ENCODE assay signal across 10 cellular contexts in genomic region chr12:62848418-62848817, GRCh38.
DNase-seq lines count a peak whose midpoint lies in the region; ATAC-seq and TF ChIP-seq lines count a peak whose summit lies in the region.
"Had no signal": no experiment of that assay in that cellular context is flagged by ENCODE, and none has a peak within 500 bp of the region (broad histone marks: within the 10 kb centered on the region; RNA-seq: fewer than 3 reads in every experiment).

No MANE protein-coding gene starts in this region.

- TF ChIP-seq POLR2A in breast epithelium (IDR thresholded peaks at IDR 0.05), result no peak

- H3K27me3 ChIP-seq in breast epithelium, result no peaks in the 10 kb centered on the region

- CTCF ChIA-PET in MCF 10A (lab: Yijun Ruan, JAX), result interaction anchor here (1.2 to 1.6 kb wide), 3 partner anchors 36 to 221 kb away, joined by 4 to 6 read pairs (median 4); no protein-coding TSS in a partner anchor

- no peak overlapping the region for H3K27ac Mint-ChIP-seq in MCF 10A (ENCODE audit: low read depth, unreplicated experiment)
- peak overlapping the region; percentile 18 for H3K27ac Mint-ChIP-seq in endothelial cell (ENCODE audit: unreplicated experiment)
- no peak overlapping the region for H3K27ac Mint-ChIP-seq in stimulated activated effector memory CD8-positive, alpha-beta T cell treated with anti-CD3 and anti-CD28 coated beads, Interleukin-12 subunit alpha, Interleukin-12 subunit beta, amount 100 ng/mL, for 72 hours
- H3K27ac Mint-ChIP-seq: memory B cell had no signal

- intact Hi-C loops in MCF 10A (cut with micrococcal nuclease) (no loop called here), breast epithelium (cut with DNase I; ENCODE audit: low total_unique reads) (no loop called here)

- no peak for TF ChIP-seq CTCF in MCF 10A (IDR thresholded peaks at IDR 0.05; ENCODE audit: unreplicated experiment)
- no peak for TF ChIP-seq CTCF in breast epithelium (IDR thresholded peaks at IDR 0.05)
- TF ChIP-seq CTCF in endothelial cell (IDR thresholded peaks at IDR 0.05; ENCODE audit: unreplicated experiment), result no peak

- BruUV-seq in MCF 10A (replicated peaks; lab: Mats Ljungman, UMichigan), result no TSS peak

- POLR2A ChIA-PET in MCF 10A (lab: Yijun Ruan, JAX), result interaction anchor here (0.9 to 1.6 kb wide), 4 partner anchors 10 to 43 kb away, joined by 3 read pairs; no protein-coding TSS in a partner anchor

- H3K36me3 Mint-ChIP-seq in MCF 10A (ENCODE audit: insufficient read depth, unreplicated experiment) (no peaks in the 10 kb centered on the region), endothelial cell (ENCODE audit: low read depth, unreplicated experiment) (no peaks in the 10 kb centered on the region)
- no peaks in the 10 kb centered on the region for H3K36me3 Mint-ChIP-seq in stimulated activated effector memory CD8-positive, alpha-beta T cell treated with anti-CD3 and anti-CD28 coated beads, Interleukin-12 subunit alpha, Interleukin-12 subunit beta, amount 100 ng/mL, for 72 hours
- H3K36me3 Mint-ChIP-seq: memory B cell had no signal

- DNase-seq in MCF 10A (ENCODE audit: unreplicated experiment), result peak; percentile 38
- no peak for DNase-seq in breast epithelium (ENCODE audit: low spot score in 2 of 2)
- no peak for DNase-seq in endothelial cell (ENCODE audit: low spot score)
- DNase-seq in stimulated activated effector memory CD8-positive, alpha-beta T cell treated with anti-CD3 and anti-CD28 coated beads, Interleukin-12 subunit alpha, Interleukin-12 subunit beta, amount 100 ng/mL, for 72 hours (ENCODE audit: low spot score in 2 of 2), result no peak
- DNase-seq in NAMALWA (ENCODE audit: low spot score), result no peak
- no peak for DNase-seq in pons (ENCODE audit: low spot score)

- no peaks in the 10 kb centered on the region for H3K9me3 Mint-ChIP-seq in MCF 10A (ENCODE audit: unreplicated experiment)
- H3K9me3 Mint-ChIP-seq in endothelial cell (ENCODE audit: unreplicated experiment), result no peaks in the 10 kb centered on the region
- H3K9me3 Mint-ChIP-seq in stimulated activated effector memory CD8-positive, alpha-beta T cell treated with anti-CD3 and anti-CD28 coated beads, Interleukin-12 subunit alpha, Interleukin-12 subunit beta, amount 100 ng/mL, for 72 hours, result no peaks in the 10 kb centered on the region
- H3K9me3 Mint-ChIP-seq: memory B cell had no signal

- no peaks in the 10 kb centered on the region for H3K36me3 ChIP-seq in breast epithelium

- H3K27ac ChIP-seq in breast epithelium, result no peak overlapping the region
- H3K27ac ChIP-seq: VCaP had no signal

- ATAC-seq in HG03442 (IDR thresholded peaks at IDR 0.05; ENCODE audit: unreplicated experiment) (peak; percentile 74), GM18870 (IDR thresholded peaks at IDR 0.05; ENCODE audit: unreplicated experiment) (no peak)
- peak; percentile 94 for ATAC-seq in stimulated activated effector memory CD8-positive, alpha-beta T cell treated with anti-CD3 and anti-CD28 coated beads, Interleukin-12 subunit alpha, Interleukin-12 subunit beta, amount 100 ng/mL, for 72 hours

- H3K27me3 Mint-ChIP-seq in MCF 10A (ENCODE audit: insufficient read depth, unreplicated experiment) (no peaks in the 10 kb centered on the region), endothelial cell (ENCODE audit: unreplicated experiment) (peaks cover under 1% of the 10 kb centered on the region)

- H3K4me3 Mint-ChIP-seq in MCF 10A (ENCODE audit: unreplicated experiment) (no peak overlapping the region), endothelial cell (ENCODE audit: unreplicated experiment) (no peak overlapping the region)
- H3K4me3 Mint-ChIP-seq in stimulated activated effector memory CD8-positive, alpha-beta T cell treated with anti-CD3 and anti-CD28 coated beads, Interleukin-12 subunit alpha, Interleukin-12 subunit beta, amount 100 ng/mL, for 72 hours, result no peak overlapping the region
- H3K4me3 Mint-ChIP-seq: memory B cell had no signal

- H3K4me1 Mint-ChIP-seq in MCF 10A (ENCODE audit: insufficient read depth, unreplicated experiment) (peaks cover 5% of the 10 kb centered on the region), endothelial cell (ENCODE audit: unreplicated experiment) (peaks cover 64% of the 10 kb centered on the region)
- no peaks in the 10 kb centered on the region for H3K4me1 Mint-ChIP-seq in stimulated activated effector memory CD8-positive, alpha-beta T cell treated with anti-CD3 and anti-CD28 coated beads, Interleukin-12 subunit alpha, Interleukin-12 subunit beta, amount 100 ng/mL, for 72 hours
- H3K4me1 Mint-ChIP-seq: memory B cell had no signal

- no peak overlapping the region for H3K4me3 ChIP-seq in breast epithelium

- H3K4me1 ChIP-seq in breast epithelium, result no peaks in the 10 kb centered on the region

- H3K9me3 ChIP-seq in breast epithelium, result no peaks in the 10 kb centered on the region
